Comparison of ENCODE assay signal across 14 cellular contexts in genomic region chr18:25284861-25285574, GRCh38.
DNase-seq lines count a peak whose midpoint lies in the region; ATAC-seq and TF ChIP-seq lines count a peak whose summit lies in the region.
"Had no signal": no experiment of that assay in that cellular context is flagged by ENCODE, and none has a peak within 500 bp of the region (broad histone marks: within the 10 kb centered on the region; RNA-seq: fewer than 3 reads in every experiment).

No MANE protein-coding gene starts in this region.

- peak overlapping the region in 1 of 4 donors; percentile 12 for H3K27ac ChIP-seq in body of pancreas

- WGBS in body of pancreas, 2 donors: 46 to 65% methylated on average over 11 of the region's 11 CpGs

- no peaks in the 10 kb centered on the region for H3K4me1 Mint-ChIP-seq in stimulated activated effector memory CD8-positive, alpha-beta T cell treated with anti-CD3 and anti-CD28 coated beads, Interleukin-12 subunit alpha, Interleukin-12 subunit beta, amount 100 ng/mL, for 72 hours

- ATAC-seq in omental fat pad (ENCODE audit: low FRiP score) (peak; percentile 21), GM19351 (IDR thresholded peaks at IDR 0.05; ENCODE audit: unreplicated experiment) (no peak), body of pancreas (no peak), GM18867 (IDR thresholded peaks at IDR 0.05; ENCODE audit: unreplicated experiment) (no peak)
- no peak for ATAC-seq in stimulated activated effector memory CD8-positive, alpha-beta T cell treated with anti-CD3 and anti-CD28 coated beads, Interleukin-12 subunit alpha, Interleukin-12 subunit beta, amount 100 ng/mL, for 72 hours

- TF ChIP-seq CTCF in omental fat pad (IDR thresholded peaks at IDR 0.05) (no peak), body of pancreas (IDR thresholded peaks at IDR 0.05) (no peak)

- no peaks in the 10 kb centered on the region for H3K27me3 ChIP-seq in body of pancreas
- H3K27me3 ChIP-seq: transverse colon had no signal

- intact Hi-C loops in body of pancreas (cut with DNase I): no loop called here

- H3K4me3 Mint-ChIP-seq in stimulated activated effector memory CD8-positive, alpha-beta T cell treated with anti-CD3 and anti-CD28 coated beads, Interleukin-12 subunit alpha, Interleukin-12 subunit beta, amount 100 ng/mL, for 72 hours: no peak overlapping the region
- H3K4me3 Mint-ChIP-seq: activated CD4-positive, alpha-beta memory T cell treated with anti-CD3 and anti-CD28 coated beads for 36 hours; naive B cell had no signal

- H3K9me3 Mint-ChIP-seq in stimulated activated effector memory CD8-positive, alpha-beta T cell treated with anti-CD3 and anti-CD28 coated beads, Interleukin-12 subunit alpha, Interleukin-12 subunit beta, amount 100 ng/mL, for 72 hours: peaks cover 3% of the 10 kb centered on the region
- H3K9me3 Mint-ChIP-seq: activated CD4-positive, alpha-beta memory T cell treated with anti-CD3 and anti-CD28 coated beads for 36 hours; naive B cell had no signal

- TF ChIP-seq POLR2A in body of pancreas (IDR thresholded peaks at IDR 0.05): no peak

- no peak overlapping the region for H3K4me3 ChIP-seq in body of pancreas
- H3K4me3 ChIP-seq: transverse colon had no signal

- no peaks in the 10 kb centered on the region for H3K9me3 ChIP-seq in body of pancreas
- H3K9me3 ChIP-seq: transverse colon had no signal

- no peak overlapping the region for H3K27ac Mint-ChIP-seq in stimulated activated effector memory CD8-positive, alpha-beta T cell treated with anti-CD3 and anti-CD28 coated beads, Interleukin-12 subunit alpha, Interleukin-12 subunit beta, amount 100 ng/mL, for 72 hours
- H3K27ac Mint-ChIP-seq: activated CD4-positive, alpha-beta memory T cell treated with anti-CD3 and anti-CD28 coated beads for 36 hours; naive B cell had no signal

- DNase-seq in DMS79 (lab: John Stamatoyannopoulos, UW) (peak; percentile 80), NCI-H2171 treated with DMSO at 0.1 percent for 48 hours (lab: John Stamatoyannopoulos, UW) (peak; percentile 67), fibroblast of gingiva (ENCODE audit: low read depth) (peak; percentile 95), omental fat pad (ENCODE audit: low spot score) (no peak), body of pancreas (no peak)
- no peak for DNase-seq in stimulated activated effector memory CD8-positive, alpha-beta T cell treated with anti-CD3 and anti-CD28 coated beads, Interleukin-12 subunit alpha, Interleukin-12 subunit beta, amount 100 ng/mL, for 72 hours (ENCODE audit: low spot score in 2 of 2)
- DNase-seq: activated CD4-positive, alpha-beta memory T cell treated with anti-CD3 and anti-CD28 coated beads for 36 hours; Calu3; glutamatergic neuron; naive B cell; NCI-H1048; transverse colon had no signal

- no peaks in the 10 kb centered on the region for H3K36me3 ChIP-seq in body of pancreas (replicated peaks in 1 of 2; ENCODE audit: insufficient read depth in 1 of 2, low read depth in 2 of 2)
- H3K36me3 ChIP-seq: transverse colon had no signal

- H3K36me3 Mint-ChIP-seq in stimulated activated effector memory CD8-positive, alpha-beta T cell treated with anti-CD3 and anti-CD28 coated beads, Interleukin-12 subunit alpha, Interleukin-12 subunit beta, amount 100 ng/mL, for 72 hours: no peaks in the 10 kb centered on the region
- H3K36me3 Mint-ChIP-seq: activated CD4-positive, alpha-beta memory T cell treated with anti-CD3 and anti-CD28 coated beads for 36 hours; naive B cell had no signal

- H3K4me1 ChIP-seq in body of pancreas: no peaks in the 10 kb centered on the region

Comparison
In these comparisons a context has a peak if more than half of its experiments do, and no peak if none do; other contexts are left out.
1. DNase-seq: peak in DMS79 (single experiment), NCI-H2171 treated with DMSO at 0.1 percent for 48 hours (single experiment) and fibroblast of gingiva (single experiment); none in omental fat pad (single experiment), stimulated activated effector memory CD8-positive, alpha-beta T cell treated with anti-CD3 and anti-CD28 coated beads, Interleukin-12 subunit alpha, Interleukin-12 subunit beta, amount 100 ng/mL, for 72 hours (0 of 2) and body of pancreas (0 of 4).